ENCODE assay signal across 1 cellular context in genomic region chr10:26439436-26440090, GRCh38.
TF ChIP-seq lines count a peak whose summit lies in the region.

No MANE protein-coding gene starts in this region.

TF ChIP-seq in GM23338, 12 proteins besides CTCF, POLR2A, EP300 and RAD21 (continued from another document):
- TF ChIP-seq REST (IDR thresholded peaks at IDR 0.05; ENCODE audit: unreplicated experiment) (no peak), EZH2 (IDR thresholded peaks at IDR 0.05; ENCODE audit: low read depth, unreplicated experiment) (no peak), ZNF462 (CRISPR knock-in tag; IDR thresholded peaks at IDR 0.05) (no peak), ZNF331 (CRISPR knock-in tag; IDR thresholded peaks at IDR 0.05; ENCODE audit: low read depth) (no peak), EZH2phosphoT487 (IDR thresholded peaks at IDR 0.05; ENCODE audit: unreplicated experiment) (no peak), ETS1 (IDR thresholded peaks at IDR 0.05) (no peak), ZNF114 (CRISPR knock-in tag; IDR thresholded peaks at IDR 0.05) (no peak)
TF ChIP-seq in GM23338: peak in this region for 0.
